Comparison of ENCODE assay signal across 8 cellular contexts in genomic region chr5:178940569-178941360, GRCh38. TPM values are rescaled to one million over a fixed set of nuclear protein-coding genes. Genes with fewer than 3 reads are reported as not detected.
DNase-seq lines count a peak whose midpoint lies in the region; ATAC-seq, FAIRE-seq and TF ChIP-seq lines count a peak whose summit lies in the region.

Gene ZNF454, plus strand, starts transcription at chr5:178941198. Its CDS starts 1,594 bp downstream, at chr5:178942792.

- H3K27me3 ChIP-seq in GM23248 (replicated peaks; ENCODE audit: insufficient read depth) (no peaks in the 10 kb centered on the region), bronchial epithelial cell (ENCODE audit: control insufficient read depth, insufficient read depth, low read length) (no peaks in the 10 kb centered on the region), iPS-18a (ENCODE audit: control insufficient read depth, insufficient read depth, low read length) (no peaks in the 10 kb centered on the region), gastrocnemius medialis (peaks cover 0 to 21% (median 13%) of the 10 kb centered on the region in 3 donors), smooth muscle cell (ENCODE audit: low read depth) (no peaks in the 10 kb centered on the region)

- peak within 1 kb of the TSS; percentile 74 for H3K4me2 ChIP-seq in GM23248 (ENCODE audit: unreplicated experiment)
- H3K4me2 ChIP-seq in smooth muscle cell = no peak within 1 kb of the TSS

- H3K4me1 ChIP-seq in GM23248 (ENCODE audit: insufficient read depth) = no peaks in the 10 kb centered on the region
- H3K4me1 ChIP-seq in iPS-18a (ENCODE audit: control insufficient read depth, low read depth, low read length) = no peaks in the 10 kb centered on the region
- no peaks in the 10 kb centered on the region for H3K4me1 ChIP-seq in gastrocnemius medialis
- no peaks in the 10 kb centered on the region for H3K4me1 ChIP-seq in smooth muscle cell (ENCODE audit: low read depth)

- peak; percentile 94 for DNase-seq in GM23248
- peak; percentile 78 for DNase-seq in bronchial epithelial cell (ENCODE audit: low read depth)
- DNase-seq in gastrocnemius medialis = peak; percentile 47 to 50
- DNase-seq in GM10266 (ENCODE audit: extremely low spot score) = no peak
- DNase-seq in smooth muscle cell (lab: John Stamatoyannopoulos, UW; ENCODE audit: unreplicated experiment) = no peak
- DNase-seq in stimulated activated CD4-positive, alpha-beta T cell treated with anti-CD3 and anti-CD28 coated beads, Interleukin-4, amount 100 ng/mL, for 1 hour = no peak

- H4K20me1 ChIP-seq in GM23248 (ENCODE audit: insufficient read depth) (no peaks in the 10 kb centered on the region), smooth muscle cell (ENCODE audit: low read depth) (no peaks in the 10 kb centered on the region)

- peak within 1 kb of the TSS; percentile 76 for H3K4me3 ChIP-seq in GM23248
- H3K4me3 ChIP-seq in bronchial epithelial cell (ENCODE audit: low read depth, low read length) = peak within 1 kb of the TSS; percentile 49
- H3K4me3 ChIP-seq in iPS-18a (ENCODE audit: low read length) = peak within 1 kb of the TSS; percentile 73
- peak within 1 kb of the TSS; percentile 53 to 59 (median 57) for H3K4me3 ChIP-seq in gastrocnemius medialis
- H3K4me3 ChIP-seq in smooth muscle cell = no peak within 1 kb of the TSS

- 2 to 3% methylated on average over 66 to 68 of the region's 69 CpGs for WGBS in GM23248 (ENCODE audit: low coverage in 1 of 2, low lambda C conversion rate in 2 of 2, missing lambda C conversion rate in 2 of 2), 2 experiments
- 95% methylated on average over 69 of the region's 69 CpGs for WGBS in smooth muscle cell (ENCODE audit: low lambda C conversion rate)

- H3F3A ChIP-seq in GM23248 (ENCODE audit: insufficient read depth) = no peaks in the 10 kb centered on the region
- H3F3A ChIP-seq in smooth muscle cell (ENCODE audit: low read depth) = no peaks in the 10 kb centered on the region

- FAIRE-seq in bronchial epithelial cell (lab: Jason Lieb, UNC) = no peak

- in situ Hi-C loops in GM23248 (cut with MboI) = no loop called here
- in situ Hi-C loops in gastrocnemius medialis (cut with MboI; ENCODE audit: low sequenced_read_pairs in 4 of 4) = no loop called here

- H3K79me2 ChIP-seq in GM23248 (ENCODE audit: insufficient read depth) = no peaks in the 10 kb centered on the region
- H3K79me2 ChIP-seq in smooth muscle cell (ENCODE audit: low read depth) = no peaks in the 10 kb centered on the region

- peak within 1 kb of the TSS; percentile 74 for H3K9ac ChIP-seq in GM23248
- H3K9ac ChIP-seq in iPS-18a (ENCODE audit: low read length) = peak within 1 kb of the TSS; percentile 52
- no peak within 1 kb of the TSS for H3K9ac ChIP-seq in smooth muscle cell (ENCODE audit: low read depth)

- TF ChIP-seq POLR2A in gastrocnemius medialis (IDR thresholded peaks at IDR 0.05) = no peak

- H3K9me3 ChIP-seq in GM23248 (ENCODE audit: low read depth) = peaks cover 3% of the 10 kb centered on the region
- peaks cover 42% of the 10 kb centered on the region for H3K9me3 ChIP-seq in iPS-18a (ENCODE audit: control insufficient read depth, low read depth, low read length)
- H3K9me3 ChIP-seq in gastrocnemius medialis = peaks cover 6 to 40% (median 27%) of the 10 kb centered on the region in 3 donors
- H3K9me3 ChIP-seq in smooth muscle cell (replicated peaks; ENCODE audit: low read depth) = peaks cover 13% of the 10 kb centered on the region

- peak within 1 kb of the TSS; percentile 58 for H3K27ac ChIP-seq in GM23248
- no peak within 1 kb of the TSS for H3K27ac ChIP-seq in iPS-18a (ENCODE audit: low read length)
- H3K27ac ChIP-seq in gastrocnemius medialis = peak within 1 kb of the TSS; percentile 15 to 46 (median 26)
- H3K27ac ChIP-seq in smooth muscle cell (ENCODE audit: low read depth) = no peak within 1 kb of the TSS

- ATAC-seq in gastrocnemius medialis = peak; percentile 49 to 50
- no peak for ATAC-seq in HG02885 (IDR thresholded peaks at IDR 0.05; ENCODE audit: poor library complexity, unreplicated experiment)

- TF ChIP-seq CTCF in bronchial epithelial cell (IDR thresholded peaks at IDR 0.05; ENCODE audit: insufficient read depth, low read length, severe bottlenecking) = no peak
- no peak for TF ChIP-seq CTCF in gastrocnemius medialis (IDR thresholded peaks at IDR 0.05 in 4 of 5, conservative IDR thresholded peaks at IDR 0.05 in 1 of 5)
- no peak for TF ChIP-seq CTCF in GM10266 (IDR thresholded peaks at IDR 0.05; ENCODE audit: control insufficient read depth, insufficient read depth, low read depth, missing control alignments)
- no peak for TF ChIP-seq CTCF in smooth muscle cell (IDR thresholded peaks at IDR 0.05; ENCODE audit: borderline replicate concordance, insufficient read depth, poor library complexity, severe bottlenecking)

- H3K36me3 ChIP-seq in GM23248 (ENCODE audit: low read depth) = no peaks in the 10 kb centered on the region
- no peaks in the 10 kb centered on the region for H3K36me3 ChIP-seq in bronchial epithelial cell (ENCODE audit: control insufficient read depth, insufficient read depth, low read length)
- no peaks in the 10 kb centered on the region for H3K36me3 ChIP-seq in iPS-18a (ENCODE audit: control insufficient read depth, low read depth, low read length)
- no peaks in the 10 kb centered on the region for H3K36me3 ChIP-seq in gastrocnemius medialis
- no peaks in the 10 kb centered on the region for H3K36me3 ChIP-seq in smooth muscle cell (ENCODE audit: low read depth)

- intact Hi-C loops in gastrocnemius medialis (cut with DNase I; ENCODE audit: low total_unique reads) = loop anchor here (2.0 to 5.0 kb wide), 2 partner anchors 82 kb away; partner anchors contain the start of genes ZNF354B and ZNF879

- H3K9me2 ChIP-seq in GM23248 (ENCODE audit: insufficient read depth) = no peaks in the 10 kb centered on the region

- H2AFZ ChIP-seq in GM23248 (peak within 1 kb of the TSS; percentile 85), smooth muscle cell (ENCODE audit: low read depth) (no peak within 1 kb of the TSS)

RNA-seq across cellular contexts. Expression of gene ZNF454, which starts in this region (rescaled TPM):
- 0.97 and 1.9 TPM in 2 replicates for total RNA-seq in GM23248 (2014; rRNA removed; shearing (Covaris generic))
- polyA plus RNA-seq in GM23248 (2016; fragmentation: Nextera tagmentation; extraction: Ambion mirVana) (0.96 and 1.3 TPM in 2 replicates), smooth muscle cell (0.07 and 0.17 TPM in 2 replicates)
- total RNA-seq in bronchial epithelial cell (0.26 and 1.3 TPM in 2 replicates), gastrocnemius medialis (under 1 TPM; 0.17 to 0.71 (median 0.36) TPM), smooth muscle cell (0.76 TPM in 1 of 2 replicates, not detected in the other)

Comparison
In these comparisons a context has a peak if more than half of its experiments do, and no peak if none do; other contexts are left out.
1. Peak in DNase-seq, ATAC-seq, H3K4me3 ChIP-seq and H3K27ac ChIP-seq in gastrocnemius medialis; RNA of the gene not detected or under 1 TPM.
2. DNase-seq: peak in GM23248 (single experiment) and bronchial epithelial cell (single experiment); none in GM10266 (single experiment), smooth muscle cell (single experiment) and stimulated activated CD4-positive, alpha-beta T cell treated with anti-CD3 and anti-CD28 coated beads, Interleukin-4, amount 100 ng/mL, for 1 hour (single experiment).